Comparison of ENCODE assay signal across 17 cellular contexts in genomic region chr11:64320556-64320955, GRCh38. TPM values are rescaled to one million over a fixed set of nuclear protein-coding genes. Genes with fewer than 3 reads are reported as not detected.
DNase-seq lines count a peak whose midpoint lies in the region; ATAC-seq and TF ChIP-seq lines count a peak whose summit lies in the region.
"Had no signal": no experiment of that assay in that cellular context is flagged by ENCODE, and none has a peak within 500 bp of the region (broad histone marks: within the 10 kb centered on the region; RNA-seq: fewer than 3 reads in every experiment).

No MANE protein-coding gene starts in this region.

- no peaks in the 10 kb centered on the region for H3K9me3 ChIP-seq in CD4-positive, alpha-beta memory T cell (ENCODE audit: control insufficient read depth in 1 of 2, low read length in 2 of 2)
- no peaks in the 10 kb centered on the region for H3K9me3 ChIP-seq in heart left ventricle
- H3K9me3 ChIP-seq: psoas muscle had no signal

- POLR2A ChIA-PET in CD4-positive, alpha-beta memory T cell (lab: Charles Lee; ENCODE audit: partially characterized antibody), result no interaction called here

- TF ChIP-seq CTCF in endothelial cell (IDR thresholded peaks at IDR 0.05; ENCODE audit: unreplicated experiment), result no peak
- no peak for TF ChIP-seq CTCF in neural crest cell (conservative IDR thresholded peaks at IDR 0.05)
- TF ChIP-seq CTCF in heart left ventricle (IDR thresholded peaks at IDR 0.05), result no peak

- no peak for DNase-seq in CD4-positive, alpha-beta memory T cell
- DNase-seq in RPMI8226, result peak; percentile 2
- DNase-seq in endothelial cell (ENCODE audit: low spot score), result no peak
- DNase-seq in neural crest cell (ENCODE audit: low read depth, low spot score), result no peak
- no peak for DNase-seq in DMS53 treated with DMSO at 0.1 percent for 48 hours (lab: John Stamatoyannopoulos, UW; ENCODE audit: unreplicated experiment)
- no peak for DNase-seq in activated CD8-positive, alpha-beta memory T cell treated with anti-CD3 and anti-CD28 coated beads, Interleukin-2, amount 50 U/mL, for 48 hours
- no peak for DNase-seq in heart left ventricle
- DNase-seq: activated T-cell treated with anti-CD3 and anti-CD28 coated beads, Interleukin-2, amount 50 U/mL, for 1 hour; erythroblast; kidney; MV-4-11; NCI-H69; psoas muscle; stimulated activated naive CD8-positive, alpha-beta T cell treated with anti-CD3 and anti-CD28 coated beads, Interleukin-15, amount 100 ng/mL, for 72 hours had no signal

- CTCF ChIA-PET in CD4-positive, alpha-beta memory T cell (lab: Charles Lee; ENCODE audit: partially characterized antibody), result interaction anchor here (1.0 to 1.1 kb wide), 2 partner anchors 11 to 17 kb away, joined by 3 to 5 read pairs; no protein-coding TSS in a partner anchor

- TF ChIP-seq POLR2A in heart left ventricle (IDR thresholded peaks at IDR 0.05), result no peak

- H3K36me3 Mint-ChIP-seq in CD4-positive, alpha-beta memory T cell, result peaks cover 9 to 32% of the 10 kb centered on the region in 2 donors
- H3K36me3 Mint-ChIP-seq in endothelial cell (ENCODE audit: low read depth, unreplicated experiment) (peaks cover 23% of the 10 kb centered on the region), neural crest cell (ENCODE audit: low read depth) (peaks cover 3% of the 10 kb centered on the region)

- H3K27ac ChIP-seq in CD4-positive, alpha-beta memory T cell (ENCODE audit: low read depth, low read length), result no peak overlapping the region
- no peak overlapping the region for H3K27ac ChIP-seq in heart left ventricle

- peak overlapping the region in 3 of 8 donors; percentile 17 to 47 (median 17) for H3K4me3 Mint-ChIP-seq in CD4-positive, alpha-beta memory T cell
- H3K4me3 Mint-ChIP-seq in endothelial cell (ENCODE audit: unreplicated experiment) (peak overlapping the region; percentile 56), neural crest cell (peak overlapping the region; percentile 67)
- H3K4me3 Mint-ChIP-seq: stimulated activated naive CD8-positive, alpha-beta T cell treated with anti-CD3 and anti-CD28 coated beads, Interleukin-15, amount 100 ng/mL, for 72 hours had no signal

- ATAC-seq in HG03442 (IDR thresholded peaks at IDR 0.05; ENCODE audit: unreplicated experiment) (no peak), heart left ventricle (no peak)
- ATAC-seq: psoas muscle; Right ventricle myocardium inferior; stimulated activated naive CD8-positive, alpha-beta T cell treated with anti-CD3 and anti-CD28 coated beads, Interleukin-15, amount 100 ng/mL, for 72 hours had no signal

- no peaks in the 10 kb centered on the region for H3K27me3 ChIP-seq in CD4-positive, alpha-beta memory T cell (ENCODE audit: insufficient read depth, low read length)
- no peaks in the 10 kb centered on the region for H3K27me3 ChIP-seq in heart left ventricle

- peaks cover 26% of the 10 kb centered on the region for H3K4me1 ChIP-seq in CD4-positive, alpha-beta memory T cell (ENCODE audit: insufficient read depth, low read length)
- peaks cover 0 to 26% (median 17%) of the 10 kb centered on the region in 12 donors for H3K4me1 ChIP-seq in heart left ventricle

- peaks cover 0 to 2% (median 0%) of the 10 kb centered on the region in 8 donors for H3K9me3 Mint-ChIP-seq in CD4-positive, alpha-beta memory T cell
- H3K9me3 Mint-ChIP-seq in endothelial cell (ENCODE audit: unreplicated experiment) (no peaks in the 10 kb centered on the region), neural crest cell (no peaks in the 10 kb centered on the region)
- H3K9me3 Mint-ChIP-seq: stimulated activated naive CD8-positive, alpha-beta T cell treated with anti-CD3 and anti-CD28 coated beads, Interleukin-15, amount 100 ng/mL, for 72 hours had no signal

- H3K4me1 Mint-ChIP-seq in CD4-positive, alpha-beta memory T cell, result peaks cover 16 to 41% (median 26%) of the 10 kb centered on the region in 4 donors
- H3K4me1 Mint-ChIP-seq in endothelial cell (ENCODE audit: unreplicated experiment) (peaks cover 23% of the 10 kb centered on the region), neural crest cell (peaks cover 36% of the 10 kb centered on the region)

- H3K27me3 Mint-ChIP-seq in CD4-positive, alpha-beta memory T cell, result no peaks in the 10 kb centered on the region
- H3K27me3 Mint-ChIP-seq in endothelial cell (ENCODE audit: unreplicated experiment) (peaks cover 12% of the 10 kb centered on the region), neural crest cell (ENCODE audit: low read depth) (no peaks in the 10 kb centered on the region)
- H3K27me3 Mint-ChIP-seq: stimulated activated naive CD8-positive, alpha-beta T cell treated with anti-CD3 and anti-CD28 coated beads, Interleukin-15, amount 100 ng/mL, for 72 hours had no signal

- peak overlapping the region in 6 of 7 donors; percentile 28 to 68 (median 58) for H3K27ac Mint-ChIP-seq in CD4-positive, alpha-beta memory T cell
- H3K27ac Mint-ChIP-seq in endothelial cell (ENCODE audit: unreplicated experiment) (no peak overlapping the region), neural crest cell (ENCODE audit: unreplicated experiment) (no peak overlapping the region)

- intact Hi-C loops in CD4-positive, alpha-beta memory T cell (cut with micrococcal nuclease), result no loop called here
- intact Hi-C loops in heart left ventricle (cut with DNase I), result no loop called here

- 92 to 96% (median 96%) methylated on average over 7 of the region's 7 CpGs for WGBS in heart left ventricle, 4 donors

- no peak overlapping the region for H3K4me3 ChIP-seq in CD4-positive, alpha-beta memory T cell (ENCODE audit: low read length in 2 of 2)
- no peak overlapping the region for H3K4me3 ChIP-seq in heart left ventricle
- H3K4me3 ChIP-seq: psoas muscle had no signal

- H3K36me3 ChIP-seq in CD4-positive, alpha-beta memory T cell (ENCODE audit: insufficient read depth, low read length), result no peaks in the 10 kb centered on the region
- peaks cover 0 to 31% (median 18%) of the 10 kb centered on the region in 9 donors for H3K36me3 ChIP-seq in heart left ventricle

RNA-seq across cellular contexts. Expression of gene PRDX5, which starts 2.6 kb away (rescaled TPM):
- 10 to 100 TPM; 57.6 to 58.7 TPM for total RNA-seq in CD4-positive, alpha-beta memory T cell
- polyA plus RNA-seq in CD4-positive, alpha-beta memory T cell, result 100 to 1,000 TPM; 164 to 251 TPM
- total RNA-seq in endothelial cell (ENCODE audit: unreplicated experiment) (264 TPM), neural crest cell (148 and 168 TPM in 2 replicates), heart left ventricle (100 to 1,000 TPM; 220 to 561 (median 290) TPM)
- 100 to 1,000 TPM; 385 to 882 TPM for polyA plus RNA-seq in heart left ventricle

RNA-seq across cellular contexts. Expression of gene TRMT112, which starts 3.2 kb away (rescaled TPM):
- 100 to 1,000 TPM; 171 to 174 TPM for total RNA-seq in CD4-positive, alpha-beta memory T cell
- polyA plus RNA-seq in CD4-positive, alpha-beta memory T cell, result 100 to 1,000 TPM; 413 to 516 TPM
- total RNA-seq in endothelial cell (ENCODE audit: unreplicated experiment), result 138 TPM
- 201 and 207 TPM in 2 replicates for total RNA-seq in neural crest cell
- 100 to 1,000 TPM in 4 of 9 donors, 10 to 100 TPM in 5; 80.0 to 169 (median 95.6) TPM for total RNA-seq in heart left ventricle
- 100 to 1,000 TPM; 172 to 186 TPM for polyA plus RNA-seq in heart left ventricle

RNA-seq across cellular contexts. Expression of gene ESRRA, which starts 15.2 kb away (rescaled TPM):
- total RNA-seq in CD4-positive, alpha-beta memory T cell, result 10 to 100 TPM; 29.5 to 31.9 TPM
- 10 to 100 TPM in 1 of 2 donors, 1 to 10 TPM in 1; 4.4 to 12.4 TPM for polyA plus RNA-seq in CD4-positive, alpha-beta memory T cell
- total RNA-seq in endothelial cell (ENCODE audit: unreplicated experiment) (42.3 TPM), neural crest cell (33.8 and 34.7 TPM in 2 replicates), heart left ventricle (100 to 1,000 TPM in 8 of 9 donors, 10 to 100 TPM in 1; 94.0 to 291 (median 145) TPM)
- 100 to 1,000 TPM; 217 to 260 TPM for polyA plus RNA-seq in heart left ventricle

RNA-seq across cellular contexts. Expression of gene CCDC88B, which starts 19.4 kb away (rescaled TPM):
- total RNA-seq in CD4-positive, alpha-beta memory T cell, result 10 to 100 TPM; 68.3 to 73.0 TPM
- polyA plus RNA-seq in CD4-positive, alpha-beta memory T cell, result 10 to 100 TPM in 1 of 2 donors, 1 to 10 TPM in 1; 6.8 to 39.5 TPM
- total RNA-seq in endothelial cell (ENCODE audit: unreplicated experiment), result 8.3 TPM
- total RNA-seq in neural crest cell, result 0.91 and 1.1 TPM in 2 replicates
- 10 to 100 TPM in 1 of 9 donors, 1 to 10 TPM in 8; 4.1 to 16.2 (median 7.3) TPM for total RNA-seq in heart left ventricle
- polyA plus RNA-seq in heart left ventricle, result 10 to 100 TPM in 1 of 2 donors, 1 to 10 TPM in 1; 8.1 to 24.0 TPM

RNA-seq across cellular contexts. Expression of gene CATSPERZ, which starts 20.4 kb away (rescaled TPM):
- not detected for total RNA-seq in CD4-positive, alpha-beta memory T cell
- not detected for polyA plus RNA-seq in CD4-positive, alpha-beta memory T cell
- total RNA-seq in endothelial cell (ENCODE audit: unreplicated experiment) (0.38 TPM), neural crest cell (not detected in 2 replicates), heart left ventricle (not detected)
- not detected for polyA plus RNA-seq in heart left ventricle
- total RNA-seq: kidney; psoas muscle; Right ventricle myocardium inferior; T-helper 1 cell treated with Interleukin-12 subunit alpha and Interleukin-12 subunit beta and Interleukin-4 antibody, amounts not matched to agents 30 ng/mL and 1 ng/mL, for 36 hours had no signal

Comparison
In these comparisons a context has a peak if more than half of its experiments do, and no peak if none do; other contexts are left out.
1. H3K27ac Mint-ChIP-seq: peak in CD4-positive, alpha-beta memory T cell (6 of 7); none in endothelial cell (single experiment) and neural crest cell (single experiment).